In genomic region chr12:119020377-119021360, GRCh38 we compare ENCODE assay signal across 8 cellular contexts. TPM values are rescaled to one million over a fixed set of nuclear protein-coding genes. Genes with fewer than 3 reads are reported as not detected.
DNase-seq lines count a peak whose midpoint lies in the region; ATAC-seq and TF ChIP-seq lines count a peak whose summit lies in the region.

No MANE protein-coding gene starts in this region.

- H2AFZ ChIP-seq in OCI-LY7 (ENCODE audit: low read length): no peak overlapping the region

- intact Hi-C loops in OCI-LY7 (cut with micrococcal nuclease; ENCODE audit: unreplicated experiment): no loop called here
- intact Hi-C loops in prostate gland (cut with DNase I): no loop called here

- POLR2A ChIA-PET in OCI-LY7 (lab: Charles Lee): no interaction called here

- H3K9me2 ChIP-seq in OCI-LY7 (ENCODE audit: insufficient read depth, low read length): no peaks in the 10 kb centered on the region

- TF ChIP-seq CTCF in BE2C (IDR thresholded peaks at IDR 0.05; ENCODE audit: low read depth, low read length) (peak; percentile 61), GM12865 (IDR thresholded peaks at IDR 0.05; ENCODE audit: insufficient read depth, low read depth, low read length, missing control alignments) (peak; percentile 55), OCI-LY7 (conservative IDR thresholded peaks at IDR 0.05; ENCODE audit: low read length) (peak; percentile 76), prostate gland (IDR thresholded peaks at IDR 0.05) (peak in 2 of 4 experiments; percentile 12 to 24)

- no peak overlapping the region for H3K27ac ChIP-seq in OCI-LY7 (ENCODE audit: low read depth, low read length, poor library complexity, severe bottlenecking)
- no peak overlapping the region for H3K27ac ChIP-seq in prostate gland

- BruUV-seq in OCI-LY7 (replicated peaks; lab: Mats Ljungman, UMichigan): no TSS peak

- H3K36me3 ChIP-seq in BE2C: peaks cover 15% of the 10 kb centered on the region
- no peaks in the 10 kb centered on the region for H3K36me3 ChIP-seq in OCI-LY7 (ENCODE audit: insufficient read depth, low read length)
- H3K36me3 ChIP-seq in prostate gland: no peaks in the 10 kb centered on the region

- WGBS in prostate gland: 25% methylated on average over 22 of the region's 22 CpGs

- no peaks in the 10 kb centered on the region for H4K20me1 ChIP-seq in OCI-LY7 (ENCODE audit: insufficient read depth, low read length)

- no peak overlapping the region for H3K4me2 ChIP-seq in OCI-LY7 (ENCODE audit: low read length)

- DNase-seq in BE2C (peak; percentile 44), GM12865 (ENCODE audit: low read depth) (peak; percentile 14), OCI-LY7 (ENCODE audit: low spot score) (peak; percentile 2), iPS DF 19.7 (ENCODE audit: low read depth, low spot score) (peak; percentile 64), prostate gland (ENCODE audit: low spot score) (no peak), superior temporal gyrus (ENCODE audit: extremely low spot score) (no peak), NCI-H2107 treated with DMSO at 0.1 percent for 48 hours (lab: John Stamatoyannopoulos, UW; ENCODE audit: unreplicated experiment) (no peak)

- CTCF ChIA-PET in OCI-LY7 (lab: Charles Lee; ENCODE audit: unreplicated experiment): no interaction called here

- no peaks in the 10 kb centered on the region for H3K27me3 ChIP-seq in BE2C
- H3K27me3 ChIP-seq in prostate gland (replicated peaks; ENCODE audit: insufficient read depth): peaks cover 13% of the 10 kb centered on the region

- no peaks in the 10 kb centered on the region for H3K79me2 ChIP-seq in OCI-LY7 (ENCODE audit: insufficient read depth, low read depth, low read length)

- H3K4me3 ChIP-seq in BE2C (ENCODE audit: low read depth, low read length): no peak overlapping the region
- H3K4me3 ChIP-seq in GM12865 (ENCODE audit: low read depth, low read length): no peak overlapping the region
- H3K4me3 ChIP-seq in OCI-LY7 (ENCODE audit: low read depth, low read length, poor library complexity, severe bottlenecking): no peak overlapping the region
- no peak overlapping the region for H3K4me3 ChIP-seq in prostate gland

- no peak for TF ChIP-seq POLR2A in prostate gland (IDR thresholded peaks at IDR 0.05)

- peaks cover 8% of the 10 kb centered on the region for H3K4me1 ChIP-seq in BE2C
- H3K4me1 ChIP-seq in OCI-LY7 (ENCODE audit: insufficient read depth, low read length, poor library complexity, severe bottlenecking): no peaks in the 10 kb centered on the region
- H3K4me1 ChIP-seq in prostate gland (replicated peaks): no peaks in the 10 kb centered on the region

- no peak for ATAC-seq in GM21367 (IDR thresholded peaks at IDR 0.05; ENCODE audit: unreplicated experiment)

- H3K9me3 ChIP-seq in BE2C (no peaks in the 10 kb centered on the region), OCI-LY7 (ENCODE audit: low read length) (no peaks in the 10 kb centered on the region), prostate gland (no peaks in the 10 kb centered on the region)

RNA-seq across cellular contexts. Expression of gene SRRM4, which starts 39.3 kb away (rescaled TPM):
- 11.1 TPM for polyA plus RNA-seq in BE2C (2012; ENCODE audit: insufficient read depth, insufficient read length, low read depth)
- not detected in 2 replicates for total RNA-seq in OCI-LY7 (2014; rRNA removed; shearing (Covaris generic))
- total RNA-seq in OCI-LY7 (2022) (not detected in 2 replicates), prostate gland (under 1 TPM; 0.05 to 0.11 TPM)

Comparison
In these comparisons a context has a peak if more than half of its experiments do, and no peak if none do; other contexts are left out.
1. DNase-seq: peak in BE2C (single experiment), GM12865 (single experiment), OCI-LY7 (single experiment) and iPS DF 19.7 (single experiment); none in prostate gland (single experiment), superior temporal gyrus (single experiment) and NCI-H2107 treated with DMSO at 0.1 percent for 48 hours (single experiment).